ENCODE assay signal across 17 cellular contexts in the genomic region with DNA sequence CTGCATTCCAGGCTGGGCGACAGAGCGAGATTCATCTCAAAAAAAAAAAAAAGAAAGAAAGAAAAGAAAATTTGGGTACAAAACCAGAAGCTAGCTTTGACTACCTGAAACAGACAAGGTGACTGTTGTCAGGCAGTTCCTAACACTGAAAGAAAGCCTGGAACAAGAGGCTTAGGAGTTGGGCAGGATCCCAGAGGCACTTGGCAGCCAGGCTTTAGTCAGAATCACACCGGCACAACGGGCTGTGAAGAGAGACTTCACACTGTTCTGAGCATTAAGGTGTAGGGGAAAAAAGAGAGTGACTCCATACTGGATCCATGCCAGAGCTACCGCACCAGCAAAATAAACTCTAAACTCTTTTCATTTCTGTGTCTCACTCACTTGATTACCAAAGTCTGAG.
"Had no signal": no experiment of that assay in that cellular context is flagged by ENCODE, and none has a peak within 500 bp of the region (broad histone marks: within the 10 kb centered on the region; RNA-seq: fewer than 3 reads in every experiment).

No MANE protein-coding gene starts in this region.

- H3K36me3 ChIP-seq: sigmoid colon, spleen had no signal

- H3K27ac ChIP-seq: body of pancreas, sigmoid colon, spleen had no signal

- H3K4me1 ChIP-seq: body of pancreas, sigmoid colon, spleen had no signal

- H3K4me3 ChIP-seq: body of pancreas, sigmoid colon, spleen had no signal

- ATAC-seq: body of pancreas had no signal

- H3K9me3 ChIP-seq: body of pancreas, sigmoid colon, spleen had no signal

- H3K27me3 ChIP-seq: body of pancreas, sigmoid colon had no signal

- DNase-seq: activated CD4-positive, alpha-beta memory T cell treated with anti-CD3 and anti-CD28 coated beads, Interleukin-2, amount 10 ng/mL, durations not matched to agents 7 days and 5 days; activated CD4-positive, alpha-beta T cell treated with anti-CD3 and anti-CD28 coated beads for 4 hours; activated CD8-positive, alpha-beta memory T cell treated with anti-CD3 and anti-CD28 coated beads, Interleukin-2, amount 50 U/mL, for 4 hours; activated effector memory CD4-positive, alpha-beta T cell treated with anti-CD3 and anti-CD28 coated beads, Interleukin-2, amount 50 U/mL, for 16 hours; activated T-cell treated with anti-CD3 and anti-CD28 coated beads, Interleukin-2, amount 50 U/mL, for 48 hours; amniotic stem cell; central memory CD4-positive, alpha-beta T cell; effector memory CD4-positive, alpha-beta T cell; foreskin melanocyte; immature natural killer cell; midbrain; sigmoid colon; spleen; stimulated activated CD4-positive, alpha-beta T cell treated with anti-CD3 and anti-CD28 coated beads, Interleukin-1b, Interleukin-23, amount 100 ng/mL, for 48 hours; T-helper 1 cell; T1000 had no signal
